Comparison of ENCODE assay signal across 1 cellular context in genomic region chr16:75263291-75263962, GRCh38.
TF ChIP-seq lines count a peak whose summit lies in the region.

No MANE protein-coding gene starts in this region.

TF ChIP-seq in SK-N-SH, 30 proteins besides CTCF, POLR2A, EP300 and RAD21 (continued from another document):
- no peak for TF ChIP-seq SMC3 (IDR thresholded peaks at IDR 0.05; ENCODE audit: low read depth, low read length)
- no peak for TF ChIP-seq NRF1 (IDR thresholded peaks at IDR 0.05; ENCODE audit: low read depth, low read length)
- TF ChIP-seq TAF1 (IDR thresholded peaks at IDR 0.05; ENCODE audit: borderline replicate concordance, low read depth, low read length) = no peak
- no peak for TF ChIP-seq MXI1 (IDR thresholded peaks at IDR 0.05; ENCODE audit: low read depth, low read length)
- no peak for TF ChIP-seq RFX5 (IDR thresholded peaks at IDR 0.05; ENCODE audit: low read length)
- no peak for TF ChIP-seq GABPA (IDR thresholded peaks at IDR 0.05; ENCODE audit: low read depth)
